Comparison of ENCODE assay signal across 11 cellular contexts in genomic region chr12:47834199-47835016, GRCh38. TPM values are rescaled to one million over a fixed set of nuclear protein-coding genes. Genes with fewer than 3 reads are reported as not detected.
DNase-seq lines count a peak whose midpoint lies in the region; TF ChIP-seq lines count a peak whose summit lies in the region.
"Had no signal": no experiment of that assay in that cellular context is flagged by ENCODE, and none has a peak within 500 bp of the region (broad histone marks: within the 10 kb centered on the region; RNA-seq: fewer than 3 reads in every experiment).

No MANE protein-coding gene starts in this region.

- intact Hi-C loops in activated naive CD4-positive, alpha-beta T cell treated with anti-CD3 and anti-CD28 coated beads for 36 hours (cut with micrococcal nuclease): loop anchor here (5.0 kb wide), 2 partner anchors 612 to 802 kb away; no protein-coding TSS in a partner anchor

- DNase-seq in activated naive CD4-positive, alpha-beta T cell treated with anti-CD3 and anti-CD28 coated beads for 36 hours: no peak
- no peak for DNase-seq in activated naive CD4-positive, alpha-beta T cell (lab: John Stamatoyannopoulos, UW)
- DNase-seq in chondrocyte (ENCODE audit: low spot score): peak; percentile 46
- DNase-seq in activated CD4-positive, CD25-positive, alpha-beta regulatory T cell treated with anti-CD3 and anti-CD28 coated beads, Interleukin-2, amount 50 U/mL, for 72 hours: no peak
- no peak for DNase-seq in NCI-H526 (lab: John Stamatoyannopoulos, UW)
- DNase-seq in NCI-H345 treated with DMSO at 0.1 percent for 48 hours (lab: John Stamatoyannopoulos, UW; ENCODE audit: unreplicated experiment): no peak
- DNase-seq: NCI-H1092, NCI-H446 had no signal

- H3K27me3 ChIP-seq in SU-DHL-6 (ENCODE audit: low read length): no peaks in the 10 kb centered on the region

- H4K20me1 ChIP-seq in SU-DHL-6 (ENCODE audit: low read depth, low read length): no peaks in the 10 kb centered on the region

- peak overlapping the region; percentile 98 for H3K27ac Mint-ChIP-seq in activated naive CD4-positive, alpha-beta T cell treated with anti-CD3 and anti-CD28 coated beads for 36 hours
- H3K27ac Mint-ChIP-seq in chondrocyte (ENCODE audit: unreplicated experiment): no peak overlapping the region
- peak overlapping the region; percentile 98 for H3K27ac Mint-ChIP-seq in stimulated activated naive CD8-positive, alpha-beta T cell treated with anti-CD3 and anti-CD28 coated beads, Interleukin-15, Interleukin-2, amounts not matched to agents 100 ng/mL and 50 ng/mL, for 24 hours
- H3K27ac Mint-ChIP-seq: WTC11 had no signal

- H3K9ac ChIP-seq in SU-DHL-6 (ENCODE audit: low read length): peak overlapping the region; percentile 56

- no peaks in the 10 kb centered on the region for H3K27me3 Mint-ChIP-seq in activated naive CD4-positive, alpha-beta T cell treated with anti-CD3 and anti-CD28 coated beads for 36 hours (ENCODE audit: low read depth)
- no peaks in the 10 kb centered on the region for H3K27me3 Mint-ChIP-seq in chondrocyte (ENCODE audit: low read depth)
- H3K27me3 Mint-ChIP-seq in stimulated activated naive CD8-positive, alpha-beta T cell treated with anti-CD3 and anti-CD28 coated beads, Interleukin-15, Interleukin-2, amounts not matched to agents 100 ng/mL and 50 ng/mL, for 24 hours: no peaks in the 10 kb centered on the region

- no peak for TF ChIP-seq CTCF in SU-DHL-6 (IDR thresholded peaks at IDR 0.05; ENCODE audit: insufficient read depth, low read length, poor library complexity, severe bottlenecking)
- no peak for TF ChIP-seq CTCF in chondrocyte (IDR thresholded peaks at IDR 0.05)

- CTCF ChIA-PET in activated naive CD4-positive, alpha-beta T cell treated with anti-CD3 and anti-CD28 coated beads for 36 hours (lab: Charles Lee): interaction anchor here (0.8 to 22.0 kb wide), 9 partner anchors 10 to 120 kb away, joined by 3 to 848 read pairs (median 4); partner anchors contain the start of genes HDAC7 and SLC48A1

- H3K4me2 ChIP-seq in SU-DHL-6 (ENCODE audit: low read depth, low read length, poor library complexity, severe bottlenecking): peak overlapping the region; percentile 78

- H3K36me3 ChIP-seq in SU-DHL-6 (ENCODE audit: low read length): no peaks in the 10 kb centered on the region

- peaks cover 81% of the 10 kb centered on the region for H3K4me1 Mint-ChIP-seq in activated naive CD4-positive, alpha-beta T cell treated with anti-CD3 and anti-CD28 coated beads for 36 hours (ENCODE audit: low read depth)
- peaks cover 14% of the 10 kb centered on the region for H3K4me1 Mint-ChIP-seq in chondrocyte (ENCODE audit: low read depth)
- H3K4me1 Mint-ChIP-seq in stimulated activated naive CD8-positive, alpha-beta T cell treated with anti-CD3 and anti-CD28 coated beads, Interleukin-15, Interleukin-2, amounts not matched to agents 100 ng/mL and 50 ng/mL, for 24 hours (ENCODE audit: low read depth): peaks cover 86% of the 10 kb centered on the region

- H3K9me2 ChIP-seq in SU-DHL-6 (replicated peaks; ENCODE audit: insufficient read depth, low read length): no peaks in the 10 kb centered on the region

- H3F3A ChIP-seq in SU-DHL-6 (ENCODE audit: insufficient read depth): peaks cover 60% of the 10 kb centered on the region

- peak overlapping the region; percentile 82 for H3K4me3 Mint-ChIP-seq in activated naive CD4-positive, alpha-beta T cell treated with anti-CD3 and anti-CD28 coated beads for 36 hours
- no peak overlapping the region for H3K4me3 Mint-ChIP-seq in chondrocyte (ENCODE audit: unreplicated experiment)
- H3K4me3 Mint-ChIP-seq in stimulated activated naive CD8-positive, alpha-beta T cell treated with anti-CD3 and anti-CD28 coated beads, Interleukin-15, Interleukin-2, amounts not matched to agents 100 ng/mL and 50 ng/mL, for 24 hours: peak overlapping the region; percentile 29
- H3K4me3 Mint-ChIP-seq: WTC11 had no signal

- no peaks in the 10 kb centered on the region for H3K9me3 Mint-ChIP-seq in activated naive CD4-positive, alpha-beta T cell treated with anti-CD3 and anti-CD28 coated beads for 36 hours
- no peaks in the 10 kb centered on the region for H3K9me3 Mint-ChIP-seq in chondrocyte (ENCODE audit: low read depth)
- H3K9me3 Mint-ChIP-seq in stimulated activated naive CD8-positive, alpha-beta T cell treated with anti-CD3 and anti-CD28 coated beads, Interleukin-15, Interleukin-2, amounts not matched to agents 100 ng/mL and 50 ng/mL, for 24 hours: no peaks in the 10 kb centered on the region
- H3K9me3 Mint-ChIP-seq: WTC11 had no signal

- H3K4me3 ChIP-seq in SU-DHL-6 (ENCODE audit: insufficient read depth, low read length, poor library complexity, severe bottlenecking): no peak overlapping the region

- H3K36me3 Mint-ChIP-seq in activated naive CD4-positive, alpha-beta T cell treated with anti-CD3 and anti-CD28 coated beads for 36 hours (ENCODE audit: low read depth): no peaks in the 10 kb centered on the region
- no peaks in the 10 kb centered on the region for H3K36me3 Mint-ChIP-seq in chondrocyte (ENCODE audit: low read depth)
- H3K36me3 Mint-ChIP-seq in stimulated activated naive CD8-positive, alpha-beta T cell treated with anti-CD3 and anti-CD28 coated beads, Interleukin-15, Interleukin-2, amounts not matched to agents 100 ng/mL and 50 ng/mL, for 24 hours (ENCODE audit: low read depth): peaks cover 4% of the 10 kb centered on the region
- H3K36me3 Mint-ChIP-seq: WTC11 had no signal

- no peak overlapping the region for H2AFZ ChIP-seq in SU-DHL-6 (ENCODE audit: low read depth, low read length, severe bottlenecking)

- H3K79me2 ChIP-seq in SU-DHL-6 (ENCODE audit: insufficient read depth, low read length): no peaks in the 10 kb centered on the region

- peak overlapping the region; percentile 94 for H3K27ac ChIP-seq in SU-DHL-6 (ENCODE audit: low read depth, low read length)

- no peaks in the 10 kb centered on the region for H3K9me3 ChIP-seq in SU-DHL-6 (ENCODE audit: insufficient read depth, low read length)

RNA-seq across cellular contexts. Expression of gene HDAC7, which starts 14.7 kb away (rescaled TPM):
- 100 to 1,000 TPM; 272 to 289 TPM for total RNA-seq in activated naive CD4-positive, alpha-beta T cell treated with anti-CD3 and anti-CD28 coated beads for 36 hours
- total RNA-seq in chondrocyte: 79.1 to 93.2 TPM (median 89.6 TPM) in 3 replicates
